ENCODE assay signal across 1 cellular context in the genomic region with DNA sequence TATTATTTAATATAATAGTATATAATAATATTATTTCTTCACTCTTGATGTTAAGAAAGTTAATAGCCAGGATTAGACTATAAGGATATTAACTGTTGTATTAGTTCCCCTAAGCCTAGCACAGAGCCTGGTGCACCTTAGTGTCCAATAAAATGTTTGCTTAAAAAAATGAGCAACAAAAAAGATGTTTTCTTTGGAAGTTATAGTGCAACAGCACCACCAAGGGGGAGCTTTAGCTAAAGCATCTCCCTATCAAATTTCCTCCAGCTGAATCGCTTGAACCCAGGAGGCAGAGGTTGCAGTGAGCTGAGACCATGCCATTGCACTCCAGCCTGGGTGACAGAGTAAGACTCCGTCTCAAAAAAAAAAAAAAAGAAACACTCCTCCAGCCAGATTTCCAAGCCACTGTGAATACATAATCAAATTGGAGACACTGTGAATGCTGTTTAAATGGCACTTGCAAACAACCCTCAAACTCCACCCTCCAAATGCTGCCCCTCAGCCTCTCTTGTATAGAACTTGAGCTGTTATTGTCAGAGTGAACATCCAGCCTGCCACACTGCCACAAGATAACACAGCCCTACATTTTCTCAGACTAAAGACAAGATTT.
TF ChIP-seq lines count a peak whose summit lies in the region.

No MANE protein-coding gene starts in this region.

TF ChIP-seq in HEK293, 187 proteins besides CTCF, POLR2A, EP300 and RAD21 (continued from another document):
- TF ChIP-seq, protein P1, sequence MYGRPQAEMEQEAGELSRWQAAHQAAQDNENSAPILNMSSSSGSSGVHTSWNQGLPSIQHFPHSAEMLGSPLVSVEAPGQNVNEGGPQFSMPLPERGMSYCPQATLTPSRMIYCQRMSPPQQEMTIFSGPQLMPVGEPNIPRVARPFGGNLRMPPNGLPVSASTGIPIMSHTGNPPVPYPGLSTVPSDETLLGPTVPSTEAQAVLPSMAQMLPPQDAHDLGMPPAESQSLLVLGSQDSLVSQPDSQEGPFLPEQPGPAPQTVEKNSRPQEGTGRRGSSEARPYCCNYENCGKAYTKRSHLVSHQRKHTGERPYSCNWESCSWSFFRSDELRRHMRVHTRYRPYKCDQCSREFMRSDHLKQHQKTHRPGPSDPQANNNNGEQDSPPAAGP (tag by site-specific recombination; IDR thresholded peaks at IDR 0.05) = no peak
- TF ChIP-seq, protein P2, sequence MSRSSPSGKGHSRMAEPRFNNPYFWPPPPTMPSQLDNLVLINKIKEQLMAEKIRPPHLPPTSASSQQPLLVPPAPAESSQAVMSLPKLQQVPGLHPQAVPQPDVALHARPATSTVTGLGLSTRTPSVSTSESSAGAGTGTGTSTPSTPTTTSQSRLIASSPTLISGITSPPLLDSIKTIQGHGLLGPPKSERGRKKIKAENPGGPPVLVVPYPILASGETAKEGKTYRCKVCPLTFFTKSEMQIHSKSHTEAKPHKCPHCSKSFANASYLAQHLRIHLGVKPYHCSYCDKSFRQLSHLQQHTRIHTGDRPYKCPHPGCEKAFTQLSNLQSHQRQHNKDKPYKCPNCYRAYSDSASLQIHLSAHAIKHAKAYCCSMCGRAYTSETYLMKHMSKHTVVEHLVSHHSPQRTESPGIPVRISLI (tag by site-specific recombination; IDR thresholded peaks at IDR 0.05) = peak; percentile 25; the same call in 1 of the 2 replicates
- TF ChIP-seq ZXDB (tag by site-specific recombination; IDR thresholded peaks at IDR 0.05) (no peak), ZBTB17 (tag by site-specific recombination; IDR thresholded peaks at IDR 0.05) (no peak), ZNF664 (tag by site-specific recombination; IDR thresholded peaks at IDR 0.05) (peak; percentile 58), ZNF48 (tag by site-specific recombination; IDR thresholded peaks at IDR 0.05) (no peak), ZNF768 (tag by site-specific recombination; IDR thresholded peaks at IDR 0.05) (no peak), ZFP41 (tag by site-specific recombination; IDR thresholded peaks at IDR 0.05; ENCODE audit: borderline replicate concordance) (no peak), ZNF626 (tag by site-specific recombination; IDR thresholded peaks at IDR 0.05) (no peak), ZNF677 (tag by site-specific recombination; IDR thresholded peaks at IDR 0.05) (no peak)
- TF ChIP-seq, protein P3, sequence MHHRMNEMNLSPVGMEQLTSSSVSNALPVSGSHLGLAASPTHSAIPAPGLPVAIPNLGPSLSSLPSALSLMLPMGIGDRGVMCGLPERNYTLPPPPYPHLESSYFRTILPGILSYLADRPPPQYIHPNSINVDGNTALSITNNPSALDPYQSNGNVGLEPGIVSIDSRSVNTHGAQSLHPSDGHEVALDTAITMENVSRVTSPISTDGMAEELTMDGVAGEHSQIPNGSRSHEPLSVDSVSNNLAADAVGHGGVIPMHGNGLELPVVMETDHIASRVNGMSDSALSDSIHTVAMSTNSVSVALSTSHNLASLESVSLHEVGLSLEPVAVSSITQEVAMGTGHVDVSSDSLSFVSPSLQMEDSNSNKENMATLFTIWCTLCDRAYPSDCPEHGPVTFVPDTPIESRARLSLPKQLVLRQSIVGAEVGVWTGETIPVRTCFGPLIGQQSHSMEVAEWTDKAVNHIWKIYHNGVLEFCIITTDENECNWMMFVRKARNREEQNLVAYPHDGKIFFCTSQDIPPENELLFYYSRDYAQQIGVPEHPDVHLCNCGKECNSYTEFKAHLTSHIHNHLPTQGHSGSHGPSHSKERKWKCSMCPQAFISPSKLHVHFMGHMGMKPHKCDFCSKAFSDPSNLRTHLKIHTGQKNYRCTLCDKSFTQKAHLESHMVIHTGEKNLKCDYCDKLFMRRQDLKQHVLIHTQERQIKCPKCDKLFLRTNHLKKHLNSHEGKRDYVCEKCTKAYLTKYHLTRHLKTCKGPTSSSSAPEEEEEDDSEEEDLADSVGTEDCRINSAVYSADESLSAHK (tag by site-specific recombination; IDR thresholded peaks at IDR 0.05) = no peak
TF ChIP-seq in HEK293: peak in this region for 4.
